Comparison of ENCODE assay signal across 22 cellular contexts in genomic region chr17:69560987-69561441, GRCh38.
A peak's percentile ranks its signal among the peaks of the same experiment; 100 is the strongest.
DNase-seq lines count a peak whose midpoint lies in the region; ATAC-seq, FAIRE-seq and TF ChIP-seq lines count a peak whose summit lies in the region.
"Had no signal": no experiment of that assay in that cellular context is flagged by ENCODE, and none has a peak within 500 bp of the region (broad histone marks: within the 10 kb centered on the region; RNA-seq: fewer than 3 reads in every experiment).

No MANE protein-coding gene starts in this region.

- no peaks in the 10 kb centered on the region for H3K9me3 ChIP-seq in endothelial cell of umbilical vein (replicated peaks; ENCODE audit: control insufficient read depth, insufficient read depth, low read length)
- H3K9me3 ChIP-seq: esophagus squamous epithelium, upper lobe of right lung had no signal

- DNase-seq in AG20443 (ENCODE audit: low spot score) = peak; percentile 17
- DNase-seq in LHCN-M2 (ENCODE audit: low read depth) = peak; percentile 59
- no peak for DNase-seq in endothelial cell of umbilical vein (ENCODE audit: low read depth, low spot score)
- DNase-seq in myocyte (ENCODE audit: low read depth) = peak; percentile 68
- no peak for DNase-seq in kidney tubule cell (ENCODE audit: low spot score)
- DNase-seq in NCI-H1092 (lab: John Stamatoyannopoulos, UW) = no peak
- DNase-seq: activated CD4-positive, alpha-beta T cell treated with anti-CD3 and anti-CD28 coated beads, Interleukin-2, amount 50 U/mL, for 4 hours; activated naive CD4-positive, alpha-beta T cell; anterior cingulate cortex; esophagus squamous epithelium; hypothalamus; Karpas-422; kidney glomerular epithelial cell; NCI-H1417; NK-92 treated with Interleukin-12 subunit alpha and Interleukin-12 subunit beta, amount 100 ng/mL, for 24 hours; stimulated activated naive CD4-positive, alpha-beta T cell treated with Interleukin-2 at 50 U/mL for 16 hours; upper lobe of right lung had no signal

- H4K20me1 ChIP-seq in endothelial cell of umbilical vein (replicated peaks; ENCODE audit: control insufficient read depth, extremely low read depth, insufficient read depth, low read length) = no peaks in the 10 kb centered on the region

- H3K4me2 ChIP-seq in endothelial cell of umbilical vein (ENCODE audit: insufficient read depth, low read length) = no peak overlapping the region

- H3K4me3 ChIP-seq in endothelial cell of umbilical vein (replicated peaks in 1 of 3; ENCODE audit: insufficient read depth in 1 of 3, low read depth in 1 of 3, low read length in 3 of 3) = no peak overlapping the region
- H3K4me3 ChIP-seq: esophagus squamous epithelium, upper lobe of right lung had no signal

- ATAC-seq in HG03159 (IDR thresholded peaks at IDR 0.05; ENCODE audit: unreplicated experiment) (no peak), HG02610 (IDR thresholded peaks at IDR 0.05; ENCODE audit: unreplicated experiment) (no peak)
- ATAC-seq: upper lobe of right lung had no signal

- dilution Hi-C loops in endothelial cell of umbilical vein (cut with MboI; ENCODE audit: extremely low pct_ligation_motif_present, low sequenced_read_pairs) = no loop called here

- no peak overlapping the region for H3K27ac ChIP-seq in endothelial cell of umbilical vein (ENCODE audit: insufficient read depth, low read depth, low read length)
- H3K27ac ChIP-seq: RWPE1, upper lobe of right lung, VCaP had no signal

- POLR2A ChIA-PET in endothelial cell of umbilical vein (lab: Charles Lee) = interaction anchor here (0.5 to 0.7 kb wide), 2 partner anchors 21 to 33 kb away, joined by 4 to 5 read pairs; no protein-coding TSS in a partner anchor

- no peaks in the 10 kb centered on the region for H3K79me2 ChIP-seq in endothelial cell of umbilical vein (ENCODE audit: control insufficient read depth, insufficient read depth, low read length)

- peak; percentile 31 for FAIRE-seq in endothelial cell of umbilical vein (lab: Jason Lieb, UNC)
- FAIRE-seq: G401.6 had no signal

- CTCF ChIA-PET in endothelial cell of umbilical vein (lab: Charles Lee) = interaction anchor here (0.8 to 2.0 kb wide), 6 partner anchors 9 to 606 kb away, joined by 3 to 12 read pairs (median 4); no protein-coding TSS in a partner anchor

- no peak overlapping the region for H2AFZ ChIP-seq in endothelial cell of umbilical vein (ENCODE audit: low read depth, low read length)

- no peaks in the 10 kb centered on the region for H3K4me1 ChIP-seq in endothelial cell of umbilical vein (ENCODE audit: control insufficient read depth, extremely low read depth, insufficient read depth, low read length)
- H3K4me1 ChIP-seq: upper lobe of right lung had no signal

- peaks cover 0 to 4% of the 10 kb centered on the region in 2 experiments for H3K27me3 ChIP-seq in endothelial cell of umbilical vein (ENCODE audit: control insufficient read depth in 2 of 2, insufficient read depth in 2 of 2, low read length in 2 of 2)
- H3K27me3 ChIP-seq: esophagus squamous epithelium, upper lobe of right lung had no signal

- TF ChIP-seq POLR2A in endothelial cell of umbilical vein (IDR thresholded peaks at IDR 0.05; ENCODE audit: low read depth, low read length) = no peak

- no peaks in the 10 kb centered on the region for H3K9me1 ChIP-seq in endothelial cell of umbilical vein (replicated peaks; ENCODE audit: control insufficient read depth, extremely low read depth, insufficient read depth, low read length)

- BruUV-seq in endothelial cell of umbilical vein (replicated peaks; lab: Mats Ljungman, UMichigan) = no TSS peak

- no peak overlapping the region for H3K9ac ChIP-seq in endothelial cell of umbilical vein (replicated peaks; ENCODE audit: extremely low read depth, insufficient read depth, low read length)

- no peaks in the 10 kb centered on the region for H3K36me3 ChIP-seq in endothelial cell of umbilical vein (ENCODE audit: control insufficient read depth in 2 of 2, extremely low read depth in 1 of 2, insufficient read depth in 2 of 2, low read length in 2 of 2)
- H3K36me3 ChIP-seq: esophagus squamous epithelium, upper lobe of right lung had no signal

- TF ChIP-seq CTCF in endothelial cell of umbilical vein (IDR thresholded peaks at IDR 0.05; ENCODE audit: extremely low read depth in 1 of 2, insufficient read depth in 1 of 2, low read depth in 1 of 2, low read length in 2 of 2) = no peak

- intact Hi-C loops in endothelial cell of umbilical vein (cut with micrococcal nuclease) = loop anchor here (10.0 kb wide), 1 partner anchor 734 kb away; no protein-coding TSS in a partner anchor

TF ChIP-seq in endothelial cell of umbilical vein, 7 proteins besides CTCF, POLR2A, EP300 and RAD21:
- TF ChIP-seq MYC (IDR thresholded peaks at IDR 0.05; ENCODE audit: low read depth, low read length) (no peak), GATA2 (IDR thresholded peaks at IDR 0.05; ENCODE audit: insufficient read depth, insufficient read length, low read depth, low read length) (peak; percentile 34), EZH2 (IDR thresholded peaks at IDR 0.05; ENCODE audit: borderline replicate concordance, low read depth, low read length, severe bottlenecking) (no peak), POLR2AphosphoS5 (IDR thresholded peaks at IDR 0.05; ENCODE audit: insufficient read depth, low read depth, low read length) (no peak), JUN (IDR thresholded peaks at IDR 0.05; ENCODE audit: borderline replicate concordance, insufficient read depth, insufficient read length, low read depth) (no peak)

Comparison
In these comparisons a context has a peak if more than half of its experiments do, and no peak if none do; other contexts are left out.
1. DNase-seq: peak in AG20443 (single experiment), LHCN-M2 (single experiment) and myocyte (single experiment); none in endothelial cell of umbilical vein (single experiment), kidney tubule cell (single experiment) and NCI-H1092 (single experiment).